Comparison of ENCODE assay signal across 11 cellular contexts in genomic region chr16:31537362-31537921, GRCh38. TPM values are rescaled to one million over a fixed set of nuclear protein-coding genes. Genes with fewer than 3 reads are reported as not detected.
DNase-seq lines count a peak whose midpoint lies in the region; ATAC-seq, FAIRE-seq and TF ChIP-seq lines count a peak whose summit lies in the region.
"Had no signal": no experiment of that assay in that cellular context is flagged by ENCODE, and none has a peak within 500 bp of the region (broad histone marks: within the 10 kb centered on the region; RNA-seq: fewer than 3 reads in every experiment).

No MANE protein-coding gene starts in this region.

- H2AK9ac ChIP-seq in IMR-90 (replicated peaks; ENCODE audit: low read depth, low read length, poor library complexity) = no peak overlapping the region

- H4K8ac ChIP-seq in IMR-90 (ENCODE audit: low read depth in 2 of 2, low read length in 2 of 2) = no peak overlapping the region

- peak overlapping the region; percentile 60; the same call in 1 of the 2 replicates for H3K4me2 ChIP-seq in IMR-90 (ENCODE audit: low read depth, low read length)

- no peak overlapping the region for H3K56ac ChIP-seq in IMR-90 (ENCODE audit: extremely low read depth, insufficient read depth, low read length)

- H3K27me3 ChIP-seq in IMR-90 (ENCODE audit: control insufficient read depth, insufficient read depth, low read length) (peaks cover 23% of the 10 kb centered on the region), left lung (peaks cover 4 to 62% of the 10 kb centered on the region in 2 donors)

- TF ChIP-seq RAD21 in IMR-90 (IDR thresholded peaks at IDR 0.05; ENCODE audit: low read length) = no peak

- no peak overlapping the region for H3K18ac ChIP-seq in IMR-90 (ENCODE audit: low read depth, low read length)

- POLR2A ChIA-PET in IMR-90 (lab: Charles Lee; ENCODE audit: unreplicated experiment) = no interaction called here

- H2BK20ac ChIP-seq in IMR-90 (ENCODE audit: low read depth, low read length) = no peak overlapping the region

- in situ Hi-C loops in IMR-90 (cut with MboI; ENCODE audit: low sequenced_read_pairs) = no loop called here

- no peaks in the 10 kb centered on the region for H3K79me1 ChIP-seq in IMR-90 (ENCODE audit: low read depth in 1 of 2, low read length in 2 of 2)

- 5% methylated on average over 24 of the region's 54 CpGs; no CpG with 5 or more reads in 1 of the 2 experiments for WGBS in IMR-90 (ENCODE audit: extremely low coverage in 2 of 2, insufficient read length in 1 of 2), 2 experiments

- no peak overlapping the region for H2AK5ac ChIP-seq in IMR-90 (ENCODE audit: low read depth, low read length)

- H3K23ac ChIP-seq in IMR-90 (ENCODE audit: low read depth, low read length) = no peak overlapping the region

- H3K4ac ChIP-seq in IMR-90 (ENCODE audit: low read depth, low read length) = no peak overlapping the region

- TF ChIP-seq CTCF in IMR-90 (conservative IDR thresholded peaks at IDR 0.05; ENCODE audit: low read depth, low read length) (no peak), coronary artery (IDR thresholded peaks at IDR 0.05) (no peak), left lung (IDR thresholded peaks at IDR 0.05) (no peak)

- H2BK5ac ChIP-seq in IMR-90 (ENCODE audit: low read depth, low read length, poor library complexity, severe bottlenecking) = no peak overlapping the region

- no peak overlapping the region for H2BK120ac ChIP-seq in IMR-90 (ENCODE audit: low read depth, low read length)

- intact Hi-C loops in IMR-90 (cut with micrococcal nuclease) (no loop called here), left lung (cut with DNase I) (no loop called here)

- H2AFZ ChIP-seq in IMR-90 (replicated peaks; ENCODE audit: low read length, poor library complexity) = no peak overlapping the region

- H3K4me1 ChIP-seq in IMR-90 (ENCODE audit: control insufficient read depth, insufficient read depth, low read length) = no peaks in the 10 kb centered on the region; the same call in 1 of the 2 replicates
- peaks cover 0 to 9% of the 10 kb centered on the region in 2 donors for H3K4me1 ChIP-seq in left lung

- no peak overlapping the region for H4K5ac ChIP-seq in IMR-90 (ENCODE audit: low read depth, low read length)

- no peaks in the 10 kb centered on the region for H3K9me1 ChIP-seq in IMR-90 (ENCODE audit: insufficient read depth, low read length)

- no peak overlapping the region for H4K91ac ChIP-seq in IMR-90 (ENCODE audit: insufficient read depth, low read depth, low read length)

- no peak overlapping the region for H2BK15ac ChIP-seq in IMR-90 (ENCODE audit: low read depth, low read length)

- CTCF ChIA-PET in IMR-90 (lab: Yijun Ruan, JAX) = interaction anchor here (0.5 kb wide), 1 partner anchor 14 kb away, joined by 3 read pairs; no protein-coding TSS in a partner anchor

- H4K20me1 ChIP-seq in IMR-90 (ENCODE audit: insufficient read depth, low read length) = no peaks in the 10 kb centered on the region

- H3K27ac ChIP-seq in IMR-90 (ENCODE audit: insufficient read depth, low read length) (no peak overlapping the region), coronary artery (no peak overlapping the region), left lung (no peak overlapping the region), skin epidermis (no peak overlapping the region), substantia nigra (ENCODE audit: low read depth, low read length, poor library complexity, severe bottlenecking) (no peak overlapping the region)

- no peak for DNase-seq in IMR-90
- no peak for DNase-seq in coronary artery (ENCODE audit: low spot score)
- peak in 1 of 2 donors; percentile 84 for DNase-seq in left lung
- no peak for DNase-seq in substantia nigra (lab: John Stamatoyannopoulos, UW)
- DNase-seq in GM19239 (ENCODE audit: insufficient read length, low spot score) = no peak
- no peak for DNase-seq in NCI-H2196 (lab: John Stamatoyannopoulos, UW; ENCODE audit: unreplicated experiment)
- no peak for DNase-seq in NCI-H510A (lab: John Stamatoyannopoulos, UW)
- DNase-seq: activated CD4-positive, CD25-positive, alpha-beta regulatory T cell treated with anti-CD3 and anti-CD28 coated beads, Interleukin-2, amount 50 U/mL, for 72 hours had no signal

- ATAC-seq in IMR-90 (ENCODE audit: low read depth) (no peak), left lung (peak; percentile 85)

- no peak overlapping the region for H3K4me3 ChIP-seq in IMR-90 (ENCODE audit: insufficient read depth, low read depth, low read length)
- peak overlapping the region; percentile 63 for H3K4me3 ChIP-seq in coronary artery
- H3K4me3 ChIP-seq in left lung = peak overlapping the region; percentile 28 to 40
- H3K4me3 ChIP-seq in skin epidermis = peak overlapping the region in 5 of 7 experiments; percentile 9 to 30 (median 21)

- H3K9ac ChIP-seq in IMR-90 (ENCODE audit: low read depth, low read length) = no peak overlapping the region

- TF ChIP-seq POLR2A in IMR-90 (IDR thresholded peaks at IDR 0.05; ENCODE audit: low read depth, low read length) = no peak

- dilution Hi-C loops in IMR-90 (cut with HindIII; ENCODE audit: low sequenced_read_pairs, unreplicated experiment) = no loop called here

- H3K14ac ChIP-seq in IMR-90 (replicated peaks; ENCODE audit: low read depth, low read length) = no peak overlapping the region

- FAIRE-seq in GM19239 (lab: Jason Lieb, UNC) = no peak
- FAIRE-seq: islet of Langerhans had no signal

- no peaks in the 10 kb centered on the region for H3K36me3 ChIP-seq in IMR-90 (ENCODE audit: control insufficient read depth, insufficient read depth, low read length)
- H3K36me3 ChIP-seq in left lung = no peaks in the 10 kb centered on the region

- BruUV-seq in IMR-90 (replicated peaks; lab: Mats Ljungman, UMichigan) = no TSS peak

- peaks cover 4% of the 10 kb centered on the region; the same call in 1 of the 2 replicates for H3K9me3 ChIP-seq in IMR-90 (ENCODE audit: control insufficient read depth, insufficient read depth, low read length)
- peaks cover 0 to 4% of the 10 kb centered on the region in 2 donors for H3K9me3 ChIP-seq in left lung

TF ChIP-seq in IMR-90, 13 proteins besides CTCF, POLR2A, EP300 and RAD21:
- no peak for TF ChIP-seq RCOR1 (IDR thresholded peaks at IDR 0.05; ENCODE audit: insufficient replicate concordance, low read length)
- no peak for TF ChIP-seq MAFK (IDR thresholded peaks at IDR 0.05; ENCODE audit: low read depth, low read length)
- no peak for TF ChIP-seq RFX5 (IDR thresholded peaks at IDR 0.05; ENCODE audit: low read depth, low read length)
- TF ChIP-seq USF2 (IDR thresholded peaks at IDR 0.05; ENCODE audit: low read depth, low read length) = no peak
- TF ChIP-seq MAZ (IDR thresholded peaks at IDR 0.05; ENCODE audit: borderline replicate concordance, low read depth, low read length) = no peak

RNA-seq across cellular contexts. Expression of gene AHSP, which starts 9.7 kb away (rescaled TPM):
- total RNA-seq in IMR-90 (2012; rRNA removed) (not detected in 2 replicates), left lung (not detected)
- polyA plus RNA-seq in IMR-90 (2012; rRNA removed) = not detected in 2 replicates
- polyA plus RNA-seq in IMR-90 (2012; cell fraction: cytosol; rRNA removed) = not detected in 2 replicates
- not detected in 2 replicates for polyA plus RNA-seq in IMR-90 (2012; cell fraction: nucleus; rRNA removed; ENCODE audit: low replicate concordance)
- total RNA-seq: bronchial epithelial cell had no signal

RNA-seq across cellular contexts. Expression of gene RUSF1, which starts 29.3 kb away (rescaled TPM):
- total RNA-seq in IMR-90 (2012; rRNA removed) (22.2 and 22.9 TPM in 2 replicates), left lung (10 to 100 TPM; 58.2 to 67.4 TPM)
- 63.6 and 65.0 TPM in 2 replicates for polyA plus RNA-seq in IMR-90 (2012; rRNA removed)
- polyA plus RNA-seq in IMR-90 (2012; cell fraction: cytosol; rRNA removed) = 26.5 and 46.5 TPM in 2 replicates
- 212 and 436 TPM in 2 replicates for polyA plus RNA-seq in IMR-90 (2012; cell fraction: nucleus; rRNA removed; ENCODE audit: low replicate concordance)

RNA-seq across cellular contexts. Expression of gene SLC5A2, which starts 54.5 kb away (rescaled TPM):
- total RNA-seq in IMR-90 (2012; rRNA removed) = under 0.01 TPM in 1 of 2 replicates, not detected in the other
- polyA plus RNA-seq in IMR-90 (2012; rRNA removed) = 0.10 TPM in 1 of 2 replicates, not detected in the other
- polyA plus RNA-seq in IMR-90 (2012; cell fraction: cytosol; rRNA removed) = 0.03 and 0.04 TPM in 2 replicates
- polyA plus RNA-seq in IMR-90 (2012; cell fraction: nucleus; rRNA removed; ENCODE audit: low replicate concordance) = 0.17 and 0.38 TPM in 2 replicates
- total RNA-seq in left lung = 1 to 10 TPM in 1 of 2 donors, under 1 TPM in 1; 0.92 to 1.4 TPM
